In genomic region chr1:151158311-151158710, GRCh38 we compare ENCODE assay signal across 13 cellular contexts. TPM values are rescaled to one million over a fixed set of nuclear protein-coding genes. Genes with fewer than 3 reads are reported as not detected.
DNase-seq lines count a peak whose midpoint lies in the region; ATAC-seq and TF ChIP-seq lines count a peak whose summit lies in the region.
"Had no signal": no experiment of that assay in that cellular context is flagged by ENCODE, and none has a peak within 500 bp of the region (broad histone marks: within the 10 kb centered on the region; RNA-seq: fewer than 3 reads in every experiment).

No MANE protein-coding gene starts in this region.

- WGBS in psoas muscle, 3 donors, result 74 to 85% (median 84%) methylated on average over 6 of the region's 6 CpGs

- H3K9me3 ChIP-seq in left ventricle myocardium inferior (replicated peaks), result no peaks in the 10 kb centered on the region
- H3K9me3 ChIP-seq in psoas muscle, result no peaks in the 10 kb centered on the region
- H3K9me3 ChIP-seq: tibial artery had no signal

- no peaks in the 10 kb centered on the region for H3K9me3 Mint-ChIP-seq in activated T-helper 2 cell treated with anti-CD3 and anti-CD28 coated beads, Interferon-gamma antibody, Interleukin-2, Interleukin-4, amounts not matched to agents 10 μg/mL and 5 μg/mL and 100 μg/mL, durations not matched to agents 14 hours and 24 hours and 36 hours

- TF ChIP-seq CTCF in left ventricle myocardium inferior (IDR thresholded peaks at IDR 0.05; ENCODE audit: borderline replicate concordance) (no peak), psoas muscle (IDR thresholded peaks at IDR 0.05) (no peak)

- H3K27me3 ChIP-seq in left ventricle myocardium inferior (ENCODE audit: low read depth) (no peaks in the 10 kb centered on the region), psoas muscle (ENCODE audit: insufficient read depth in 3 of 3, low read length in 2 of 3) (no peaks in the 10 kb centered on the region)
- H3K27me3 ChIP-seq: tibial artery had no signal

- H3K36me3 Mint-ChIP-seq in activated T-helper 2 cell treated with anti-CD3 and anti-CD28 coated beads, Interferon-gamma antibody, Interleukin-2, Interleukin-4, amounts not matched to agents 10 μg/mL and 5 μg/mL and 100 μg/mL, durations not matched to agents 14 hours and 24 hours and 36 hours (ENCODE audit: low read depth), result peaks cover 57% of the 10 kb centered on the region

- H3K27ac Mint-ChIP-seq in activated T-helper 2 cell treated with anti-CD3 and anti-CD28 coated beads, Interferon-gamma antibody, Interleukin-2, Interleukin-4, amounts not matched to agents 10 μg/mL and 5 μg/mL and 100 μg/mL, durations not matched to agents 14 hours and 24 hours and 36 hours, result peak overlapping the region; percentile 99

- H3K4me1 Mint-ChIP-seq in activated T-helper 2 cell treated with anti-CD3 and anti-CD28 coated beads, Interferon-gamma antibody, Interleukin-2, Interleukin-4, amounts not matched to agents 10 μg/mL and 5 μg/mL and 100 μg/mL, durations not matched to agents 14 hours and 24 hours and 36 hours (ENCODE audit: low read depth), result peaks cover 47% of the 10 kb centered on the region

- DNase-seq in left ventricle myocardium inferior (no peak), Right ventricle myocardium inferior (ENCODE audit: missing footprints) (no peak), psoas muscle (no peak), NK-92 (lab: John Stamatoyannopoulos, UW; ENCODE audit: unreplicated experiment) (no peak), NCI-H1436 treated with DMSO at 0.1 percent for 48 hours (lab: John Stamatoyannopoulos, UW) (no peak), pons (ENCODE audit: low spot score) (no peak), NCI-H1694 treated with DMSO at 0.1 percent for 48 hours (lab: John Stamatoyannopoulos, UW) (no peak)
- DNase-seq in activated T-helper 2 cell treated with anti-CD3 and anti-CD28 coated beads, Interferon-gamma antibody, Interleukin-2, Interleukin-4, amounts not matched to agents 10 μg/mL and 5 μg/mL and 100 μg/mL, durations not matched to agents 14 hours and 24 hours and 36 hours (ENCODE audit: low spot score), result no peak
- DNase-seq: ACHN, NCI-H1105 treated with DMSO at 0.1 percent for 48 hours, tibial artery had no signal

- H3K4me1 ChIP-seq in left ventricle myocardium inferior (peaks cover 22% of the 10 kb centered on the region), psoas muscle (no peaks in the 10 kb centered on the region)

- H3K4me3 Mint-ChIP-seq in activated T-helper 2 cell treated with anti-CD3 and anti-CD28 coated beads, Interferon-gamma antibody, Interleukin-2, Interleukin-4, amounts not matched to agents 10 μg/mL and 5 μg/mL and 100 μg/mL, durations not matched to agents 14 hours and 24 hours and 36 hours (ENCODE audit: low read depth), result peak overlapping the region; percentile 99

- H3K4me3 ChIP-seq in left ventricle myocardium inferior, result no peak overlapping the region
- H3K4me3 ChIP-seq in psoas muscle, result no peak overlapping the region

- H3K36me3 ChIP-seq in left ventricle myocardium inferior (peaks cover 47% of the 10 kb centered on the region), psoas muscle (ENCODE audit: insufficient read depth in 1 of 2, low read depth in 1 of 2) (peaks cover 6 to 44% of the 10 kb centered on the region in 2 donors)

- H3K27me3 Mint-ChIP-seq in activated T-helper 2 cell treated with anti-CD3 and anti-CD28 coated beads, Interferon-gamma antibody, Interleukin-2, Interleukin-4, amounts not matched to agents 10 μg/mL and 5 μg/mL and 100 μg/mL, durations not matched to agents 14 hours and 24 hours and 36 hours (ENCODE audit: low read depth), result no peaks in the 10 kb centered on the region

- intact Hi-C loops in left ventricle myocardium inferior (cut with micrococcal nuclease), result loop anchor here (5.0 kb wide), 1 partner anchor 61 kb away; no protein-coding TSS in a partner anchor
- intact Hi-C loops in Right ventricle myocardium inferior (cut with DNase I), result no loop called here
- intact Hi-C loops in activated T-helper 2 cell treated with anti-CD3 and anti-CD28 coated beads, Interferon-gamma antibody, Interleukin-2, Interleukin-4, amounts not matched to agents 10 μg/mL and 5 μg/mL and 100 μg/mL, durations not matched to agents 14 hours and 24 hours and 36 hours (cut with micrococcal nuclease), result loop anchor here (5.0 to 10.0 kb wide), 3 partner anchors 234 to 924 kb away; partner anchors contain the start of genes ANP32E and SETDB1
- intact Hi-C loops in psoas muscle (cut with DNase I), result loop anchor here (5.0 kb wide), 1 partner anchor 131 kb away; no protein-coding TSS in a partner anchor

- H3K27ac ChIP-seq in left ventricle myocardium inferior (replicated peaks) (peak overlapping the region; percentile 4), psoas muscle (peak overlapping the region; percentile 32)
- H3K27ac ChIP-seq: tibial artery had no signal

- ATAC-seq in Right ventricle myocardium inferior, result no peak
- ATAC-seq in psoas muscle, result no peak
- ATAC-seq: Panc1 had no signal

RNA-seq across cellular contexts. Expression of gene TNFAIP8L2, which starts 1.9 kb away (rescaled TPM):
- 0.88 TPM for total RNA-seq in left ventricle myocardium inferior
- total RNA-seq in Right ventricle myocardium inferior, result 2.6 TPM
- 24.3 and 28.7 TPM in 2 replicates for total RNA-seq in activated T-helper 2 cell treated with anti-CD3 and anti-CD28 coated beads, Interferon-gamma antibody, Interleukin-2, Interleukin-4, amounts not matched to agents 10 μg/mL and 5 μg/mL and 100 μg/mL, durations not matched to agents 14 hours and 24 hours and 36 hours
- 1 to 10 TPM in 1 of 4 donors, under 1 TPM in 3; 0.56 to 1.3 (median 0.74) TPM for total RNA-seq in psoas muscle
- 1 to 10 TPM in 2 of 3 donors, under 1 TPM in 1; 0.62 to 1.1 (median 1.1) TPM for polyA plus RNA-seq in psoas muscle

RNA-seq across cellular contexts. Expression of gene LYSMD1, which starts 7.4 kb away (rescaled TPM):
- total RNA-seq in left ventricle myocardium inferior, result 12.0 TPM
- 12.3 TPM for total RNA-seq in Right ventricle myocardium inferior
- 3.6 and 4.9 TPM in 2 replicates for total RNA-seq in activated T-helper 2 cell treated with anti-CD3 and anti-CD28 coated beads, Interferon-gamma antibody, Interleukin-2, Interleukin-4, amounts not matched to agents 10 μg/mL and 5 μg/mL and 100 μg/mL, durations not matched to agents 14 hours and 24 hours and 36 hours
- 10 to 100 TPM in 3 of 4 donors, 1 to 10 TPM in 1; 6.7 to 17.5 (median 12.3) TPM for total RNA-seq in psoas muscle
- polyA plus RNA-seq in psoas muscle, result 10 to 100 TPM in 1 of 3 donors, 1 to 10 TPM in 2; 8.4 to 18.0 (median 8.6) TPM

RNA-seq across cellular contexts. Expression of gene SCNM1, which starts 7.6 kb away (rescaled TPM):
- 19.4 TPM for total RNA-seq in left ventricle myocardium inferior
- 16.6 TPM for total RNA-seq in Right ventricle myocardium inferior
- total RNA-seq in activated T-helper 2 cell treated with anti-CD3 and anti-CD28 coated beads, Interferon-gamma antibody, Interleukin-2, Interleukin-4, amounts not matched to agents 10 μg/mL and 5 μg/mL and 100 μg/mL, durations not matched to agents 14 hours and 24 hours and 36 hours, result 82.4 and 89.1 TPM in 2 replicates
- total RNA-seq in psoas muscle, result 10 to 100 TPM; 23.6 to 47.9 (median 39.5) TPM
- polyA plus RNA-seq in psoas muscle, result 10 to 100 TPM; 71.0 to 78.7 (median 72.3) TPM

RNA-seq across cellular contexts. Expression of gene SEMA6C, which starts 11.9 kb away (rescaled TPM):
- total RNA-seq in left ventricle myocardium inferior, result 77.7 TPM
- 57.6 TPM for total RNA-seq in Right ventricle myocardium inferior
- total RNA-seq in activated T-helper 2 cell treated with anti-CD3 and anti-CD28 coated beads, Interferon-gamma antibody, Interleukin-2, Interleukin-4, amounts not matched to agents 10 μg/mL and 5 μg/mL and 100 μg/mL, durations not matched to agents 14 hours and 24 hours and 36 hours, result 1.7 and 2.0 TPM in 2 replicates
- total RNA-seq in psoas muscle, result 100 to 1,000 TPM in 2 of 4 donors, 10 to 100 TPM in 2; 56.3 to 145 (median 101) TPM
- 10 to 100 TPM in 2 of 3 donors, 1 to 10 TPM in 1; 8.9 to 46.3 (median 29.5) TPM for polyA plus RNA-seq in psoas muscle

RNA-seq across cellular contexts. Expression of gene TMOD4, which starts 17.5 kb away (rescaled TPM):
- total RNA-seq in left ventricle myocardium inferior, result not detected
- not detected for total RNA-seq in Right ventricle myocardium inferior
- 1.0 TPM in 1 of 2 replicates, not detected in the other for total RNA-seq in activated T-helper 2 cell treated with anti-CD3 and anti-CD28 coated beads, Interferon-gamma antibody, Interleukin-2, Interleukin-4, amounts not matched to agents 10 μg/mL and 5 μg/mL and 100 μg/mL, durations not matched to agents 14 hours and 24 hours and 36 hours
- total RNA-seq in psoas muscle, result 100 to 1,000 TPM; 102 to 434 (median 407) TPM
- polyA plus RNA-seq in psoas muscle, result 100 to 1,000 TPM in 2 of 3 donors, 10 to 100 TPM in 1; 17.6 to 274 (median 154) TPM
- total RNA-seq: lung microvascular endothelial cell had no signal
